10 cellular contexts compared by ENCODE assay signal in the genomic region with DNA sequence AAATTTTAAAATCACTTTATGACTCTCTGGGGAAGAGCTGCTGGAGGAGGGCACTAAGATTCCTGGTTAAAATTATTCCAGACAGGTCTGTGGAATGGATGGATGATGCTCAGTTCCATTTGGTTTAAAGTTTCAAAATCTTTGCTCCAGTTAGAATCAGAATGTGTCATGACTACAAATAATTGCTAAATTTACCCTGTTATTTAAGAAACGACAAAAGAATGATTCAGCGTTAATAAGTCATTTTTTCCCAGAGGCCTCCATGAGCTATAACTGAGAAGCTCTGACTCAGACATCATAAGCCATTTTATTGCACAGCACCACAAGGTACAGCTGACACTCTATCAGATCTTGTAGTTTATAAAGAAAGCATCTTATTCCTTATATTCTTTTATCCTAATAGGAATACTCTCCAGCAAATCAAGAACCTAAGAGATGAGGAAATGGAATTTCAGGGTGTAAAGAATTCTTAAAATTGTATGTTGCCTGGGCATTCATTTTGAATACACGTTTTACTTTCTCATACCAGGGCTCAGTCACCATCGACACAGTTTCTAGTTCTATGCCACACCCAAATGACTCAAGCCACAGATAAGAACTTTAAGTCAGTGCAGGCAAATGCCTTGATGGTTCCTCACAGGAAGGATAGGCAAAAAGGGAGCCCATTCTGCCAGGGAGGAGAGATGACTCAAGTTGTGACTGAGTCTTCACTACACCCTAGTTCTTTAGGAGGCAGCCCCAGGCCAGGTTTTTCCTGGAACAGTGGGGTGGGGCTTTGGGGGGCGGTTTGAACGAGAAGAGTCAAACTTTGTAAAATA.
DNase-seq lines count a peak whose midpoint lies in the region; ATAC-seq and TF ChIP-seq lines count a peak whose summit lies in the region.
"Had no signal": no experiment of that assay in that cellular context is flagged by ENCODE, and none has a peak within 500 bp of the region (broad histone marks: within the 10 kb centered on the region; RNA-seq: fewer than 3 reads in every experiment).

No MANE protein-coding gene starts in this region.

- H3K27ac ChIP-seq in GM23338 (ENCODE audit: low read depth) = no peak overlapping the region

- no peak overlapping the region for H3K4me3 Mint-ChIP-seq in GM23338
- no peak overlapping the region for H3K4me3 Mint-ChIP-seq in activated CD8-positive, alpha-beta memory T cell treated with anti-CD3 and anti-CD28 coated beads, Interleukin-2, amount 10 ng/mL, durations not matched to agents 7 days and 5 days

- no peak for TF ChIP-seq CTCF in GM23338 (conservative IDR thresholded peaks at IDR 0.05; ENCODE audit: low read depth in 2 of 2)
- no peak for TF ChIP-seq CTCF in foreskin fibroblast (IDR thresholded peaks at IDR 0.05; ENCODE audit: low read depth, low read length)

- no peaks in the 10 kb centered on the region for H3K27me3 ChIP-seq in GM23338 (ENCODE audit: insufficient read depth)
- no peaks in the 10 kb centered on the region for H3K27me3 ChIP-seq in skeletal muscle satellite cell (ENCODE audit: control insufficient read depth, insufficient read depth, low read length)

- H3K9ac ChIP-seq in skeletal muscle satellite cell (ENCODE audit: low read depth, low read length) = peak overlapping the region; percentile 86

- H3K9me3 ChIP-seq in skeletal muscle satellite cell (replicated peaks; ENCODE audit: low read length) = no peaks in the 10 kb centered on the region
- H3K9me3 ChIP-seq: HAP-1 had no signal

- H3K36me3 ChIP-seq in GM23338 (ENCODE audit: insufficient read depth) (no peaks in the 10 kb centered on the region), skeletal muscle satellite cell (ENCODE audit: insufficient read depth, low read length) (no peaks in the 10 kb centered on the region)
- H3K36me3 ChIP-seq: HAP-1 had no signal

- H3K4me2 ChIP-seq in GM23338 (no peak overlapping the region), skeletal muscle satellite cell (ENCODE audit: low read length) (peak overlapping the region; percentile 81)

- peak overlapping the region; percentile 35; the same call in 1 of the 2 replicates for H2AFZ ChIP-seq in GM23338

- no peak for DNase-seq in GM23338 (ENCODE audit: low spot score)
- peak; percentile 42 for DNase-seq in SW480 (ENCODE audit: low spot score)
- DNase-seq in foreskin fibroblast = peak; percentile 87 to 96
- no peak for DNase-seq in globus pallidus (ENCODE audit: low spot score)
- no peak for DNase-seq in activated CD8-positive, alpha-beta memory T cell treated with anti-CD3 and anti-CD28 coated beads, Interleukin-2, amount 10 ng/mL, durations not matched to agents 7 days and 5 days
- no peak for DNase-seq in mesenteric fat pad (ENCODE audit: low spot score)
- DNase-seq in DMS153 treated with DMSO at 0.1 percent for 48 hours (lab: John Stamatoyannopoulos, UW; ENCODE audit: unreplicated experiment) = no peak
- DNase-seq: activated effector memory CD4-positive, alpha-beta T cell treated with Interleukin-2 at 50 U/mL for 16 hours had no signal

- peaks cover 4% of the 10 kb centered on the region; the same call in 1 of the 3 replicates for H3K4me1 Mint-ChIP-seq in GM23338
- H3K4me1 Mint-ChIP-seq in activated CD8-positive, alpha-beta memory T cell treated with anti-CD3 and anti-CD28 coated beads, Interleukin-2, amount 10 ng/mL, durations not matched to agents 7 days and 5 days = no peaks in the 10 kb centered on the region

- H3K4me1 ChIP-seq in GM23338 (ENCODE audit: insufficient read depth) (peaks cover 13% of the 10 kb centered on the region; the same call in 1 of the 2 replicates), skeletal muscle satellite cell (ENCODE audit: control insufficient read depth, insufficient read depth, low read length) (peaks cover 31% of the 10 kb centered on the region)
- H3K4me1 ChIP-seq: HAP-1 had no signal

- H3F3A ChIP-seq in GM23338 (replicated peaks; ENCODE audit: low read depth) = no peaks in the 10 kb centered on the region

- no peak overlapping the region for H3K27ac Mint-ChIP-seq in GM23338
- H3K27ac Mint-ChIP-seq in activated CD8-positive, alpha-beta memory T cell treated with anti-CD3 and anti-CD28 coated beads, Interleukin-2, amount 10 ng/mL, durations not matched to agents 7 days and 5 days = no peak overlapping the region

- no peaks in the 10 kb centered on the region for H3K36me3 Mint-ChIP-seq in GM23338 (ENCODE audit: low read depth)
- H3K36me3 Mint-ChIP-seq in activated CD8-positive, alpha-beta memory T cell treated with anti-CD3 and anti-CD28 coated beads, Interleukin-2, amount 10 ng/mL, durations not matched to agents 7 days and 5 days = no peaks in the 10 kb centered on the region

- CTCF ChIA-PET in activated CD8-positive, alpha-beta memory T cell treated with anti-CD3 and anti-CD28 coated beads, Interleukin-2, amount 10 ng/mL, durations not matched to agents 7 days and 5 days (lab: Charles Lee) = no interaction called here

- no peaks in the 10 kb centered on the region for H3K9me3 Mint-ChIP-seq in GM23338
- peaks cover 3% of the 10 kb centered on the region for H3K9me3 Mint-ChIP-seq in activated CD8-positive, alpha-beta memory T cell treated with anti-CD3 and anti-CD28 coated beads, Interleukin-2, amount 10 ng/mL, durations not matched to agents 7 days and 5 days (ENCODE audit: low read depth)

- no peaks in the 10 kb centered on the region for H3K27me3 Mint-ChIP-seq in GM23338 (ENCODE audit: insufficient read depth, low read depth, poor library complexity)
- no peaks in the 10 kb centered on the region for H3K27me3 Mint-ChIP-seq in activated CD8-positive, alpha-beta memory T cell treated with anti-CD3 and anti-CD28 coated beads, Interleukin-2, amount 10 ng/mL, durations not matched to agents 7 days and 5 days

- H3K9me2 ChIP-seq in GM23338 (ENCODE audit: insufficient read depth) = peaks cover 3% of the 10 kb centered on the region; the same call in 1 of the 2 replicates

- H3K4me3 ChIP-seq in GM23338 (no peak overlapping the region), foreskin fibroblast (ENCODE audit: low read depth in 1 of 2, low read length in 2 of 2) (peak overlapping the region in 1 of 2 donors; percentile 6), skeletal muscle satellite cell (ENCODE audit: low read length) (peak overlapping the region; percentile 40)
- H3K4me3 ChIP-seq: HAP-1 had no signal

- no peak for ATAC-seq in GM23338
- no peak for ATAC-seq in activated CD8-positive, alpha-beta memory T cell treated with anti-CD3 and anti-CD28 coated beads, Interleukin-2, amount 10 ng/mL, durations not matched to agents 7 days and 5 days

- no peaks in the 10 kb centered on the region for H3K79me2 ChIP-seq in GM23338 (replicated peaks; ENCODE audit: insufficient read depth)

- H4K20me1 ChIP-seq in GM23338 (replicated peaks; ENCODE audit: insufficient read depth) = no peaks in the 10 kb centered on the region

TF ChIP-seq in GM23338, 12 proteins besides CTCF, POLR2A, EP300 and RAD21 (continues in another document):
- TF ChIP-seq JUNB (IDR thresholded peaks at IDR 0.05; ENCODE audit: unreplicated experiment) (no peak), EZH2 (IDR thresholded peaks at IDR 0.05; ENCODE audit: low read depth, unreplicated experiment) (no peak), STAT1 (IDR thresholded peaks at IDR 0.05; ENCODE audit: unreplicated experiment) (no peak)

Comparison
In these comparisons a context has a peak if more than half of its experiments do, and no peak if none do; other contexts are left out.
1. DNase-seq: peak in SW480 (single experiment) and foreskin fibroblast (2 of 2); none in GM23338 (single experiment), globus pallidus (single experiment), activated CD8-positive, alpha-beta memory T cell treated with anti-CD3 and anti-CD28 coated beads, Interleukin-2, amount 10 ng/mL, durations not matched to agents 7 days and 5 days (single experiment), mesenteric fat pad (single experiment) and DMS153 treated with DMSO at 0.1 percent for 48 hours (single experiment).